Comparison of ENCODE assay signal across 1 cellular context in genomic region chr16:75086281-75086680, GRCh38.
TF ChIP-seq lines count a peak whose summit lies in the region.

No MANE protein-coding gene starts in this region.

TF ChIP-seq in WTC11, 78 proteins besides CTCF, POLR2A, EP300 and RAD21 (continued from another document):
- TF ChIP-seq AFF4 (CRISPR knock-in tag; IDR thresholded peaks at IDR 0.05; ENCODE audit: borderline replicate concordance) = no peak
- no peak for TF ChIP-seq SMAD3 (CRISPR knock-in tag; IDR thresholded peaks at IDR 0.05; ENCODE audit: borderline replicate concordance)
- no peak for TF ChIP-seq GABPB1 (CRISPR knock-in tag; IDR thresholded peaks at IDR 0.05)
- no peak for TF ChIP-seq PREB (CRISPR knock-in tag; IDR thresholded peaks at IDR 0.05; ENCODE audit: borderline replicate concordance)
- TF ChIP-seq ZMAT4 (CRISPR knock-in tag; IDR thresholded peaks at IDR 0.05) = no peak
